8 cellular contexts compared by ENCODE assay signal in genomic region chr7:92446869-92447238, GRCh38. TPM values are rescaled to one million over a fixed set of nuclear protein-coding genes. Genes with fewer than 3 reads are reported as not detected.
DNase-seq lines count a peak whose midpoint lies in the region; ATAC-seq, FAIRE-seq and TF ChIP-seq lines count a peak whose summit lies in the region.

No MANE protein-coding gene starts in this region.

- H2BK120ac ChIP-seq in H1 (replicated peaks; ENCODE audit: low read depth, low read length), result no peak overlapping the region

- 70% methylated on average over 16 of the region's 17 CpGs; no CpG with 5 or more reads in 1 of the 2 experiments for WGBS in H1 (ENCODE audit: extremely low coverage in 1 of 2, insufficient coverage in 1 of 2, insufficient read length in 1 of 2, insufficient replicate concordance in 2 of 2, low coverage in 1 of 2, low lambda C conversion rate in 2 of 2, missing lambda C conversion rate in 1 of 2), 2 experiments

- TF ChIP-seq CTCF in PC-3 (conservative IDR thresholded peaks at IDR 0.05; ENCODE audit: low read depth, low read length) (no peak), H1 (IDR thresholded peaks at IDR 0.05; ENCODE audit: control extremely low read depth in 1 of 3, insufficient read depth in 1 of 3, low read depth in 1 of 3, low read length in 3 of 3) (no peak), osteoblast (IDR thresholded peaks at IDR 0.05; ENCODE audit: extremely low read depth, low read depth, low read length) (no peak)

- TF ChIP-seq POLR2A in H1 (IDR thresholded peaks at IDR 0.05; ENCODE audit: control extremely low read depth in 1 of 2, low read depth in 2 of 2, low read length in 2 of 2), result no peak

- no peak overlapping the region for H2BK5ac ChIP-seq in H1 (ENCODE audit: low read depth, low read length)

- no TSS peak for BruUV-seq in PC-3 (replicated peaks; lab: Mats Ljungman, UMichigan)

- no peaks in the 10 kb centered on the region for H3K36me3 ChIP-seq in CD4-positive, alpha-beta memory T cell (ENCODE audit: insufficient read depth, low read length)
- peaks cover 20% of the 10 kb centered on the region for H3K36me3 ChIP-seq in PC-3 (ENCODE audit: low read depth, low read length)
- H3K36me3 ChIP-seq in H1 (ENCODE audit: control insufficient read depth in 2 of 4, insufficient read depth in 4 of 4, low read length in 3 of 4), result peaks cover 4 to 31% (median 20%) of the 10 kb centered on the region in 4 experiments
- H3K36me3 ChIP-seq in osteoblast (ENCODE audit: insufficient read depth, low read length), result peaks cover 23% of the 10 kb centered on the region

- DNase-seq in CD4-positive, alpha-beta memory T cell, result no peak
- DNase-seq in PC-3 (no peak), H1 (ENCODE audit: low read depth in 1 of 2, low spot score in 2 of 2) (no peak), osteoblast (ENCODE audit: insufficient read length, low spot score, missing footprints) (no peak), COLO829 (ENCODE audit: low spot score) (no peak), A172 (ENCODE audit: low spot score) (no peak), NCI-H128 (lab: John Stamatoyannopoulos, UW; ENCODE audit: unreplicated experiment) (no peak)

- H3F3A ChIP-seq in PC-3 (ENCODE audit: low read length, unreplicated experiment), result no peaks in the 10 kb centered on the region

- H3K4me3 ChIP-seq in CD4-positive, alpha-beta memory T cell (ENCODE audit: low read length in 2 of 2), result peak overlapping the region; percentile 68 to 73
- H3K4me3 ChIP-seq in PC-3 (ENCODE audit: low read length) (peak overlapping the region; percentile 93; the same call in 1 of the 2 replicates), H1 (ENCODE audit: extremely low read depth in 1 of 4, insufficient read depth in 2 of 4, low read depth in 3 of 4, low read length in 4 of 4) (peak overlapping the region in 1 of 4 experiments; percentile 94; a peak in 4 of 8 replicates), osteoblast (ENCODE audit: insufficient read depth, low read length) (peak overlapping the region; percentile 93)

- H3K4ac ChIP-seq in H1 (replicated peaks; ENCODE audit: insufficient read length, low read depth, low read length), result no peak overlapping the region

- peak overlapping the region; percentile 96 for H2AFZ ChIP-seq in PC-3 (ENCODE audit: low read length)
- H2AFZ ChIP-seq in H1 (ENCODE audit: low read length), result peak overlapping the region; percentile 94
- peak overlapping the region; percentile 76 for H2AFZ ChIP-seq in osteoblast (ENCODE audit: low read length)

- FAIRE-seq in H1 (lab: Jason Lieb, UNC), result no peak

- no peaks in the 10 kb centered on the region for H3K27me3 Mint-ChIP-seq in CD4-positive, alpha-beta memory T cell

- peak overlapping the region; percentile 75; the same call in 1 of the 2 replicates for H4K8ac ChIP-seq in H1 (ENCODE audit: extremely low read depth, insufficient read depth, low read length)

- H3K23ac ChIP-seq in H1 (ENCODE audit: insufficient read length), result no peak overlapping the region

- H3K4me1 Mint-ChIP-seq in CD4-positive, alpha-beta memory T cell, result peaks cover 7 to 24% (median 13%) of the 10 kb centered on the region in 4 donors

- H4K20me1 ChIP-seq in PC-3 (ENCODE audit: low read length), result no peaks in the 10 kb centered on the region
- H4K20me1 ChIP-seq in H1 (replicated peaks in 1 of 2; ENCODE audit: control insufficient read depth in 1 of 2, insufficient read depth in 2 of 2, low read length in 2 of 2), result peaks cover 2 to 5% of the 10 kb centered on the region in 2 experiments
- no peaks in the 10 kb centered on the region for H4K20me1 ChIP-seq in osteoblast (ENCODE audit: insufficient read depth, low read length)

- peak overlapping the region; percentile 82 for H3K4me2 ChIP-seq in PC-3 (ENCODE audit: low read length)
- peak overlapping the region in 1 of 2 experiments; percentile 36; a peak in 1 of 4 replicates for H3K4me2 ChIP-seq in H1 (ENCODE audit: insufficient read depth in 1 of 2, low read depth in 2 of 2, low read length in 2 of 2)
- H3K4me2 ChIP-seq in osteoblast (ENCODE audit: insufficient read depth, low read length), result peak overlapping the region; percentile 81

- CTCF ChIA-PET in CD4-positive, alpha-beta memory T cell (lab: Charles Lee; ENCODE audit: partially characterized antibody), result interaction anchor here (0.7 to 6.0 kb wide), 26 partner anchors 9 to 781 kb away, joined by 3 to 123 read pairs (median 4); partner anchors contain the start of genes ANKIB1, KRIT1, LRRD1 and MTERF1
- CTCF ChIA-PET in PC-3 (lab: Charles Lee) (interaction anchor here (0.6 to 2.5 kb wide), 7 partner anchors 14 to 319 kb away, joined by 3 to 26 read pairs (median 4); partner anchors contain the start of genes ANKIB1, KRIT1, PEX1 and RBM48), H1 (lab: Charles Lee; ENCODE audit: partially characterized antibody) (interaction anchor here (0.6 to 6.4 kb wide), 35 partner anchors 9 to 604 kb away, joined by 3 to 159 read pairs (median 4); partner anchors contain the start of genes ANKIB1, CYP51A1 and KRIT1)

- H3K79me1 ChIP-seq in H1 (ENCODE audit: low read depth, low read length), result no peaks in the 10 kb centered on the region; the same call in 1 of the 2 replicates

- no peaks in the 10 kb centered on the region for H3K9me3 Mint-ChIP-seq in CD4-positive, alpha-beta memory T cell

- H2BK15ac ChIP-seq in H1 (ENCODE audit: low read length), result no peak overlapping the region

- H3K79me2 ChIP-seq in PC-3 (ENCODE audit: low read length) (peaks cover 14% of the 10 kb centered on the region), H1 (ENCODE audit: control insufficient read depth in 1 of 2, insufficient read depth in 2 of 2, low read length in 2 of 2) (peaks cover 0 to 20% of the 10 kb centered on the region in 2 experiments; a peak in 2 of 4 replicates), osteoblast (ENCODE audit: insufficient read depth, low read length) (peaks cover 37% of the 10 kb centered on the region)

- no peak overlapping the region for H4K5ac ChIP-seq in H1 (ENCODE audit: insufficient read length, low read depth, low read length)

- ATAC-seq in PC-3 (no peak), GM21447 (IDR thresholded peaks at IDR 0.05; ENCODE audit: unreplicated experiment) (no peak)

- H3K9me3 ChIP-seq in CD4-positive, alpha-beta memory T cell (ENCODE audit: control insufficient read depth in 1 of 2, low read length in 2 of 2), result no peaks in the 10 kb centered on the region
- no peaks in the 10 kb centered on the region for H3K9me3 ChIP-seq in PC-3 (ENCODE audit: low read length)
- no peaks in the 10 kb centered on the region for H3K9me3 ChIP-seq in H1 (ENCODE audit: insufficient read depth in 2 of 2, low read depth in 1 of 2, low read length in 1 of 2)
- H3K9me3 ChIP-seq in osteoblast (ENCODE audit: low read depth, low read length), result no peaks in the 10 kb centered on the region

- peaks cover 3% of the 10 kb centered on the region; the same call in 1 of the 2 replicates for H3K23me2 ChIP-seq in H1 (ENCODE audit: low read depth, low read length)

- no peaks in the 10 kb centered on the region for H3K9me2 ChIP-seq in PC-3 (replicated peaks; ENCODE audit: low read length)

- no peak for TF ChIP-seq RAD21 in H1 (IDR thresholded peaks at IDR 0.05 in 1 of 2, conservative IDR thresholded peaks at IDR 0.05 in 1 of 2; ENCODE audit: low read depth in 2 of 2, low read length in 2 of 2)

- no peak overlapping the region for H2BK20ac ChIP-seq in H1 (ENCODE audit: low read length)

- H2BK12ac ChIP-seq in H1 (ENCODE audit: low read depth, low read length), result no peak overlapping the region

- H3K27ac ChIP-seq in CD4-positive, alpha-beta memory T cell (ENCODE audit: low read depth, low read length), result peak overlapping the region; percentile 97
- H3K27ac ChIP-seq in PC-3 (ENCODE audit: low read length) (no peak overlapping the region), H1 (ENCODE audit: low read depth, low read length) (no peak overlapping the region), osteoblast (ENCODE audit: low read depth, low read length) (no peak overlapping the region)

- intact Hi-C loops in CD4-positive, alpha-beta memory T cell (cut with micrococcal nuclease), result loop anchor here (1.0 to 10.0 kb wide), 6 partner anchors 23 to 1362 kb away; partner anchors contain the start of genes LRRD1, PEX1 and RBM48
- intact Hi-C loops in PC-3 (cut with micrococcal nuclease), result loop anchor here (1.0 to 5.0 kb wide), 5 partner anchors 23 to 565 kb away; partner anchors contain the start of genes ANKIB1, CYP51A1, KRIT1 and MTERF1

- H3K18ac ChIP-seq in H1 (ENCODE audit: extremely low read depth, low read length), result no peak overlapping the region

- TF ChIP-seq EP300 in H1 (IDR thresholded peaks at IDR 0.05; ENCODE audit: borderline replicate concordance in 1 of 2, low read depth in 2 of 2, low read length in 2 of 2), result no peak

- no peak overlapping the region for H2AK5ac ChIP-seq in H1 (ENCODE audit: low read depth, low read length)

- H3K4me1 ChIP-seq in CD4-positive, alpha-beta memory T cell (ENCODE audit: insufficient read depth, low read length), result peaks cover 16% of the 10 kb centered on the region
- H3K4me1 ChIP-seq in PC-3 (ENCODE audit: insufficient read depth, low read length) (peaks cover 15% of the 10 kb centered on the region), H1 (replicated peaks in 1 of 4; ENCODE audit: control insufficient read depth in 3 of 4, insufficient read depth in 4 of 4, low read length in 3 of 4) (no peaks in the 10 kb centered on the region), osteoblast (ENCODE audit: insufficient read depth, low read length) (peaks cover 7% of the 10 kb centered on the region)

- H3K27me3 ChIP-seq in CD4-positive, alpha-beta memory T cell (ENCODE audit: insufficient read depth, low read length), result no peaks in the 10 kb centered on the region
- H3K27me3 ChIP-seq in PC-3 (ENCODE audit: low read length) (no peaks in the 10 kb centered on the region), H1 (replicated peaks in 1 of 4; ENCODE audit: control insufficient read depth in 3 of 4, extremely low read depth in 1 of 4, insufficient read depth in 3 of 4, low read length in 3 of 4) (no peaks in the 10 kb centered on the region), osteoblast (ENCODE audit: insufficient read depth, low read length) (no peaks in the 10 kb centered on the region)

- H3K36me3 Mint-ChIP-seq in CD4-positive, alpha-beta memory T cell, result peaks cover 6 to 14% of the 10 kb centered on the region in 2 donors

- peak overlapping the region; percentile 93 to 98 (median 95) for H3K27ac Mint-ChIP-seq in CD4-positive, alpha-beta memory T cell

- peak overlapping the region; percentile 98 for H3K9ac ChIP-seq in PC-3 (ENCODE audit: low read length)
- peak overlapping the region in 2 of 4 experiments; percentile 96 to 97; a peak in 4 of 7 replicates for H3K9ac ChIP-seq in H1 (replicated peaks in 1 of 4; ENCODE audit: extremely low read depth in 1 of 4, low read depth in 3 of 4, low read length in 3 of 4)

- no peak overlapping the region for H3K14ac ChIP-seq in H1 (ENCODE audit: insufficient read length)

- POLR2A ChIA-PET in CD4-positive, alpha-beta memory T cell (lab: Charles Lee; ENCODE audit: partially characterized antibody), result interaction anchor here (1.0 to 4.6 kb wide), 13 partner anchors 18 to 785 kb away, joined by 4 to 63 read pairs (median 9); partner anchors contain the start of genes ANKIB1, CDK6, CYP51A1 and FAM133B
- POLR2A ChIA-PET in PC-3 (lab: Charles Lee; ENCODE audit: unreplicated experiment) (interaction anchor here (0.6 to 0.7 kb wide), 3 partner anchors 89 to 589 kb away, joined by 3 to 4 read pairs (median 3); no protein-coding TSS in a partner anchor), H1 (lab: Charles Lee; ENCODE audit: partially characterized antibody) (interaction anchor here (0.6 to 3.1 kb wide), 25 partner anchors 9 to 545 kb away, joined by 3 to 34 read pairs (median 4); partner anchors contain the start of genes ANKIB1, CYP51A1, KRIT1 and LRRD1)

- peak overlapping the region; percentile 85 to 95 (median 89) for H3K4me3 Mint-ChIP-seq in CD4-positive, alpha-beta memory T cell

- H4K91ac ChIP-seq in H1 (replicated peaks; ENCODE audit: insufficient read length, low read length), result no peak overlapping the region

- H3K56ac ChIP-seq in H1 (replicated peaks; ENCODE audit: insufficient read length, low read depth, low read length), result no peak overlapping the region

RNA-seq across cellular contexts. Expression of gene GATAD1, which starts 0.4 kb away (rescaled TPM):
- total RNA-seq in CD4-positive, alpha-beta memory T cell, result 10 to 100 TPM; 31.9 to 34.8 TPM
- 1 to 10 TPM; 5.1 to 7.8 TPM for polyA plus RNA-seq in CD4-positive, alpha-beta memory T cell
- 15.8 and 20.0 TPM in 2 replicates for total RNA-seq in PC-3 (2014; rRNA removed)
- total RNA-seq in H1 (2021; fragmentation: NEBNext Ultra II Directional; extraction: Animal tissue kit (Norgen Biotek cat#: 25700)), result 31.6 and 34.7 TPM in 2 replicates
- polyA plus RNA-seq in H1 (2011; rRNA removed), result 14.9 and 17.1 TPM in 2 replicates
- 27.9 TPM for polyA plus RNA-seq in H1 (2011; cell fraction: cytosol; rRNA removed)
- polyA plus RNA-seq in H1 (2011; cell fraction: nucleus; rRNA removed), result 16.4 TPM
- polyA plus RNA-seq in H1 (2012, experiment 1 of 2), result 16.6 to 30.4 TPM (median 20.4 TPM) in 4 replicates
- polyA plus RNA-seq in H1 (2012, experiment 2 of 2), result 6.6 TPM
- 31.1 TPM for polyA plus RNA-seq in H1 (2013, experiment 1 of 2)
- polyA plus RNA-seq in H1 (2013, experiment 2 of 2), result 27.8 TPM
- polyA minus RNA-seq in H1 (2011; rRNA and poly(A)+ RNA removed), result 22.8 and 27.1 TPM in 2 replicates
- polyA minus RNA-seq in H1 (2011; cell fraction: cytosol; rRNA and poly(A)+ RNA removed), result 23.3 TPM
- 59.2 TPM for polyA minus RNA-seq in H1 (2011; cell fraction: nucleus; rRNA and poly(A)+ RNA removed)
- 42.7 and 51.3 TPM in 2 replicates for total RNA-seq in osteoblast
- total RNA-seq in A172 (2014; rRNA removed; shearing (Covaris generic)), result 16.4 and 17.6 TPM in 2 replicates

RNA-seq across cellular contexts. Expression of gene ERVW-1, which starts 30.9 kb away (rescaled TPM):
- total RNA-seq in CD4-positive, alpha-beta memory T cell, result under 1 TPM in 1 of 2 experiments, not detected in 1; 0.12 TPM
- not detected for polyA plus RNA-seq in CD4-positive, alpha-beta memory T cell
- not detected in 2 replicates for total RNA-seq in PC-3 (2014; rRNA removed)
- not detected in 2 replicates for total RNA-seq in H1 (2021; fragmentation: NEBNext Ultra II Directional; extraction: Animal tissue kit (Norgen Biotek cat#: 25700))
- polyA plus RNA-seq in H1 (2011; rRNA removed), result 0.06 and 0.08 TPM in 2 replicates
- 0.10 TPM for polyA plus RNA-seq in H1 (2011; cell fraction: cytosol; rRNA removed)
- 0.03 TPM for polyA plus RNA-seq in H1 (2011; cell fraction: nucleus; rRNA removed)
- polyA plus RNA-seq in H1 (2012, experiment 1 of 2), result 0.19 to 0.24 TPM (median 0.21 TPM) in 4 replicates
- polyA plus RNA-seq in H1 (2012, experiment 2 of 2), result not detected
- 0.14 TPM for polyA plus RNA-seq in H1 (2013, experiment 1 of 2)
- 0.13 TPM for polyA plus RNA-seq in H1 (2013, experiment 2 of 2)
- polyA minus RNA-seq in H1 (2011; rRNA and poly(A)+ RNA removed), result not detected in 2 replicates
- not detected for polyA minus RNA-seq in H1 (2011; cell fraction: cytosol; rRNA and poly(A)+ RNA removed)
- not detected for polyA minus RNA-seq in H1 (2011; cell fraction: nucleus; rRNA and poly(A)+ RNA removed)
- total RNA-seq in osteoblast, result not detected in 2 replicates
- total RNA-seq in A172 (2014; rRNA removed; shearing (Covaris generic)), result not detected in 2 replicates
